ENCODE assay signal across 12 cellular contexts in genomic region chr9:121748080-121748479, GRCh38.
DNase-seq lines count a peak whose midpoint lies in the region; ATAC-seq, FAIRE-seq and TF ChIP-seq lines count a peak whose summit lies in the region.
"Had no signal": no experiment of that assay in that cellular context is flagged by ENCODE, and none has a peak within 500 bp of the region (broad histone marks: within the 10 kb centered on the region; RNA-seq: fewer than 3 reads in every experiment).

No MANE protein-coding gene starts in this region.

- H3K27me3 ChIP-seq in stomach smooth muscle (ENCODE audit: control insufficient read depth in 1 of 2, insufficient read depth in 2 of 2, low read length in 2 of 2), result no peaks in the 10 kb centered on the region

- peak; percentile 70 for ATAC-seq in activated CD8-positive, alpha-beta T cell treated with anti-CD3 and anti-CD28 coated beads, Interleukin-2, amount 10 ng/mL, durations not matched to agents 7 days and 5 days
- no peak for ATAC-seq in HG03108 (IDR thresholded peaks at IDR 0.05; ENCODE audit: unreplicated experiment)
- ATAC-seq: activated T-helper 17 cell treated with anti-CD3 and anti-CD28 coated beads, Interleukin-2, amount 50 U/mL, for 72 hours had no signal

- FAIRE-seq in H54 (lab: Jason Lieb, UNC), result peak; percentile 70
- FAIRE-seq: endometrium had no signal

- peaks cover 27% of the 10 kb centered on the region for H3K4me1 Mint-ChIP-seq in activated CD8-positive, alpha-beta T cell treated with anti-CD3 and anti-CD28 coated beads, Interleukin-2, amount 10 ng/mL, durations not matched to agents 7 days and 5 days (ENCODE audit: low read depth)
- H3K4me1 Mint-ChIP-seq: activated T-helper 17 cell treated with anti-CD3 and anti-CD28 coated beads, Interleukin-2, amount 50 U/mL, for 72 hours had no signal

- H3K36me3 Mint-ChIP-seq in activated CD8-positive, alpha-beta T cell treated with anti-CD3 and anti-CD28 coated beads, Interleukin-2, amount 10 ng/mL, durations not matched to agents 7 days and 5 days (ENCODE audit: low read depth), result no peaks in the 10 kb centered on the region

- H3K27ac Mint-ChIP-seq in activated CD8-positive, alpha-beta T cell treated with anti-CD3 and anti-CD28 coated beads, Interleukin-2, amount 10 ng/mL, durations not matched to agents 7 days and 5 days, result peak overlapping the region; percentile 82
- H3K27ac Mint-ChIP-seq: activated T-helper 17 cell treated with anti-CD3 and anti-CD28 coated beads, Interleukin-2, amount 50 U/mL, for 72 hours had no signal

- no peaks in the 10 kb centered on the region for H3K9me3 Mint-ChIP-seq in activated CD8-positive, alpha-beta T cell treated with anti-CD3 and anti-CD28 coated beads, Interleukin-2, amount 10 ng/mL, durations not matched to agents 7 days and 5 days (ENCODE audit: insufficient read depth)
- H3K9me3 Mint-ChIP-seq: activated T-helper 17 cell treated with anti-CD3 and anti-CD28 coated beads, Interleukin-2, amount 50 U/mL, for 72 hours had no signal

- H3K36me3 ChIP-seq in stomach smooth muscle (ENCODE audit: control insufficient read depth in 2 of 2, insufficient read depth in 2 of 2, low read length in 2 of 2), result peaks cover 0 to 4% of the 10 kb centered on the region in 2 donors

- peaks cover 76% of the 10 kb centered on the region for H3K4me1 ChIP-seq in stomach smooth muscle (ENCODE audit: control insufficient read depth, insufficient read depth, low read length)

- no peak overlapping the region for H3K4me3 ChIP-seq in stomach smooth muscle (ENCODE audit: low read length in 2 of 2)

- no peaks in the 10 kb centered on the region for H3K9me3 ChIP-seq in stomach smooth muscle (ENCODE audit: control insufficient read depth in 2 of 2, low read length in 2 of 2)

- peak overlapping the region; percentile 2 for H3K4me3 Mint-ChIP-seq in activated CD8-positive, alpha-beta T cell treated with anti-CD3 and anti-CD28 coated beads, Interleukin-2, amount 10 ng/mL, durations not matched to agents 7 days and 5 days
- H3K4me3 Mint-ChIP-seq: activated T-helper 17 cell treated with anti-CD3 and anti-CD28 coated beads, Interleukin-2, amount 50 U/mL, for 72 hours had no signal

- CTCF ChIA-PET in activated CD8-positive, alpha-beta T cell treated with anti-CD3 and anti-CD28 coated beads, Interleukin-2, amount 10 ng/mL, durations not matched to agents 7 days and 5 days (lab: Charles Lee), result interaction anchor here (0.6 to 1.8 kb wide), 10 partner anchors 13 to 351 kb away, joined by 3 to 5 read pairs (median 3); no protein-coding TSS in a partner anchor

- no peak for TF ChIP-seq POLR2A in H54 (IDR thresholded peaks at IDR 0.05; ENCODE audit: low read depth, low read length)

- POLR2A ChIA-PET in activated CD8-positive, alpha-beta T cell treated with anti-CD3 and anti-CD28 coated beads, Interleukin-2, amount 10 ng/mL, durations not matched to agents 7 days and 5 days (lab: Charles Lee), result interaction anchor here (1.0 kb wide), 1 partner anchor 93 kb away, joined by 3 read pairs; no protein-coding TSS in a partner anchor

- peak; percentile 89 for DNase-seq in H54 (ENCODE audit: insufficient read length, low spot score)
- DNase-seq in activated CD8-positive, alpha-beta T cell treated with anti-CD3 and anti-CD28 coated beads, Interleukin-2, amount 10 ng/mL, durations not matched to agents 7 days and 5 days, result peak; percentile 53
- peak; percentile 75 for DNase-seq in hepatic stellate cell (ENCODE audit: low spot score)
- no peak for DNase-seq in HuH-7 (ENCODE audit: low spot score)
- no peak for DNase-seq in HT-29 (ENCODE audit: low spot score)
- DNase-seq in NCI-H526 treated with DMSO at 0.1 percent for 48 hours (lab: John Stamatoyannopoulos, UW), result no peak
- DNase-seq: GF-D8, HCEC 1CT had no signal

- no peak overlapping the region for H3K9ac ChIP-seq in stomach smooth muscle (ENCODE audit: low read length in 2 of 2)

- H3K27me3 Mint-ChIP-seq in activated CD8-positive, alpha-beta T cell treated with anti-CD3 and anti-CD28 coated beads, Interleukin-2, amount 10 ng/mL, durations not matched to agents 7 days and 5 days (ENCODE audit: low read depth), result no peaks in the 10 kb centered on the region
- H3K27me3 Mint-ChIP-seq: activated T-helper 17 cell treated with anti-CD3 and anti-CD28 coated beads, Interleukin-2, amount 50 U/mL, for 72 hours had no signal

- H3K27ac ChIP-seq in stomach smooth muscle (ENCODE audit: low read length), result peak overlapping the region; percentile 80

Comparison
In these comparisons a context has a peak if more than half of its experiments do, and no peak if none do; other contexts are left out.
1. DNase-seq: peak in H54 (single experiment), activated CD8-positive, alpha-beta T cell treated with anti-CD3 and anti-CD28 coated beads, Interleukin-2, amount 10 ng/mL, durations not matched to agents 7 days and 5 days (single experiment) and hepatic stellate cell (single experiment); none in HuH-7 (single experiment), HT-29 (single experiment) and NCI-H526 treated with DMSO at 0.1 percent for 48 hours (single experiment).